ENCODE assay signal across 13 cellular contexts in genomic region chr9:130266236-130267098, GRCh38. TPM values are rescaled to one million over a fixed set of nuclear protein-coding genes. Genes with fewer than 3 reads are reported as not detected.
DNase-seq lines count a peak whose midpoint lies in the region; ATAC-seq and TF ChIP-seq lines count a peak whose summit lies in the region.
"Had no signal": no experiment of that assay in that cellular context is flagged by ENCODE, and none has a peak within 500 bp of the region (broad histone marks: within the 10 kb centered on the region; RNA-seq: fewer than 3 reads in every experiment).

No MANE protein-coding gene starts in this region.

- no peak for TF ChIP-seq POLR2A in transverse colon (IDR thresholded peaks at IDR 0.05)

- peaks cover 6% of the 10 kb centered on the region for H3K9me3 Mint-ChIP-seq in glutamatergic neuron (ENCODE audit: unreplicated experiment)
- no peaks in the 10 kb centered on the region for H3K9me3 Mint-ChIP-seq in naive thymus-derived CD4-positive, alpha-beta T cell
- H3K9me3 Mint-ChIP-seq: activated T-helper 2 cell treated with anti-CD3 and anti-CD28 coated beads, Interferon-gamma antibody, Interleukin-2, Interleukin-4, amounts not matched to agents 10 μg/mL and 5 μg/mL and 100 μg/mL, durations not matched to agents 14 hours and 24 hours and 36 hours; naive thymus-derived CD8-positive, alpha-beta T cell had no signal

- 42 to 48% methylated on average over 5 to 30 of the region's 41 CpGs for WGBS in transverse colon (ENCODE audit: low coverage in 1 of 2), 2 donors

- DNase-seq in NCI-H146 (lab: John Stamatoyannopoulos, UW) = peak; percentile 35
- no peak for DNase-seq in NCI-H146 treated with DMSO at 0.1 percent for 48 hours (lab: John Stamatoyannopoulos, UW; ENCODE audit: unreplicated experiment)
- DNase-seq in glutamatergic neuron = no peak
- DNase-seq in transverse colon = no peak
- no peak for DNase-seq in naive thymus-derived CD4-positive, alpha-beta T cell
- DNase-seq in HAP-1 (ENCODE audit: low spot score in 2 of 2) = no peak
- DNase-seq in mucosa of gallbladder (ENCODE audit: low spot score) = no peak
- DNase-seq: activated CD4-positive, CD25-positive, alpha-beta regulatory T cell; naive thymus-derived CD8-positive, alpha-beta T cell; NCI-H2227 treated with DMSO at 0.1 percent for 48 hours; stimulated activated CD4-positive, alpha-beta T cell treated with anti-CD3 and anti-CD28 coated beads, Interleukin-4, amount 100 ng/mL, for 4 hours had no signal

- peaks cover 13% of the 10 kb centered on the region for H3K4me1 Mint-ChIP-seq in glutamatergic neuron (ENCODE audit: low read depth, unreplicated experiment)
- H3K4me1 Mint-ChIP-seq in naive thymus-derived CD4-positive, alpha-beta T cell = peaks cover 0 to 11% (median 4%) of the 10 kb centered on the region in 7 donors

- POLR2A ChIA-PET in naive thymus-derived CD4-positive, alpha-beta T cell (lab: Charles Lee) = no interaction called here

- TF ChIP-seq CTCF in glutamatergic neuron (IDR thresholded peaks at IDR 0.05; ENCODE audit: partially characterized antibody, unreplicated experiment) (no peak), transverse colon (IDR thresholded peaks at IDR 0.05) (no peak)

- no peak overlapping the region for H3K27ac Mint-ChIP-seq in glutamatergic neuron (ENCODE audit: unreplicated experiment)
- H3K27ac Mint-ChIP-seq in naive thymus-derived CD4-positive, alpha-beta T cell = no peak overlapping the region
- H3K27ac Mint-ChIP-seq: activated T-helper 2 cell treated with anti-CD3 and anti-CD28 coated beads, Interferon-gamma antibody, Interleukin-2, Interleukin-4, amounts not matched to agents 10 μg/mL and 5 μg/mL and 100 μg/mL, durations not matched to agents 14 hours and 24 hours and 36 hours had no signal

- peak overlapping the region; percentile 52 to 71 for H3K4me3 ChIP-seq in muscle layer of duodenum (ENCODE audit: low read depth in 1 of 2, low read length in 2 of 2)
- H3K4me3 ChIP-seq in transverse colon = peak overlapping the region; percentile 20 to 42 (median 29)
- no peak overlapping the region for H3K4me3 ChIP-seq in naive thymus-derived CD4-positive, alpha-beta T cell (ENCODE audit: low read length)
- H3K4me3 ChIP-seq in HAP-1 = no peak overlapping the region

- H3K27ac ChIP-seq in muscle layer of duodenum (ENCODE audit: low read length) (peak overlapping the region; percentile 80), transverse colon (peak overlapping the region; percentile 52 to 89 (median 82))
- H3K27ac ChIP-seq in naive thymus-derived CD4-positive, alpha-beta T cell (ENCODE audit: low read depth, low read length) = no peak overlapping the region

- H3K36me3 ChIP-seq in muscle layer of duodenum (ENCODE audit: control insufficient read depth in 1 of 2, insufficient read depth in 2 of 2, low read length in 2 of 2) (no peaks in the 10 kb centered on the region), transverse colon (no peaks in the 10 kb centered on the region), HAP-1 (replicated peaks) (no peaks in the 10 kb centered on the region)
- H3K36me3 ChIP-seq in naive thymus-derived CD4-positive, alpha-beta T cell (ENCODE audit: control insufficient read depth in 2 of 3, insufficient read depth in 3 of 3, low read length in 3 of 3) = no peaks in the 10 kb centered on the region

- in situ Hi-C loops in transverse colon (cut with MboI; ENCODE audit: low pct_ligation_motif_present in 1 of 4, low pct_unique_long_range_greater_than_20kb in 1 of 4, low sequenced_read_pairs in 3 of 4) = no loop called here
- in situ Hi-C loops in HAP-1 (cut with MboI; ENCODE audit: low sequenced_read_pairs) = no loop called here

- peak overlapping the region; percentile 87 for H3K4me3 Mint-ChIP-seq in glutamatergic neuron (ENCODE audit: unreplicated experiment)
- peak overlapping the region in 3 of 10 donors; percentile 44 to 53 (median 44) for H3K4me3 Mint-ChIP-seq in naive thymus-derived CD4-positive, alpha-beta T cell

- peaks cover 6 to 30% of the 10 kb centered on the region in 2 donors for H3K4me1 ChIP-seq in muscle layer of duodenum (ENCODE audit: control insufficient read depth in 1 of 2, insufficient read depth in 2 of 2, low read length in 2 of 2)
- peaks cover 3 to 31% (median 12%) of the 10 kb centered on the region in 4 donors for H3K4me1 ChIP-seq in transverse colon
- H3K4me1 ChIP-seq in naive thymus-derived CD4-positive, alpha-beta T cell (ENCODE audit: control insufficient read depth in 2 of 2, insufficient read depth in 2 of 2, low read length in 2 of 2) = no peaks in the 10 kb centered on the region
- no peaks in the 10 kb centered on the region for H3K4me1 ChIP-seq in HAP-1

- CTCF ChIA-PET in naive thymus-derived CD4-positive, alpha-beta T cell (lab: Charles Lee) = no interaction called here

- TF ChIP-seq EP300 in transverse colon (IDR thresholded peaks at IDR 0.05; ENCODE audit: low read depth) = no peak

- H3K27me3 ChIP-seq in muscle layer of duodenum (ENCODE audit: low read depth, low read length) (peaks cover 19% of the 10 kb centered on the region), transverse colon (peaks cover 62% of the 10 kb centered on the region), HAP-1 (ENCODE audit: low read depth) (peaks cover 53% of the 10 kb centered on the region)
- H3K27me3 ChIP-seq in naive thymus-derived CD4-positive, alpha-beta T cell (ENCODE audit: control insufficient read depth in 2 of 2, insufficient read depth in 2 of 2, low read length in 2 of 2) = no peaks in the 10 kb centered on the region

- H3K9me3 ChIP-seq in muscle layer of duodenum (ENCODE audit: control insufficient read depth in 1 of 2, low read length in 2 of 2) (no peaks in the 10 kb centered on the region), transverse colon (no peaks in the 10 kb centered on the region), HAP-1 (no peaks in the 10 kb centered on the region)
- no peaks in the 10 kb centered on the region for H3K9me3 ChIP-seq in naive thymus-derived CD4-positive, alpha-beta T cell (ENCODE audit: control insufficient read depth in 2 of 3, low read length in 3 of 3)

- intact Hi-C loops in transverse colon (cut with DNase I; ENCODE audit: low total_unique reads) = loop anchor here (10.0 kb wide), 1 partner anchor 58 kb away; no protein-coding TSS in a partner anchor
- intact Hi-C loops in naive thymus-derived CD4-positive, alpha-beta T cell (cut with micrococcal nuclease) = no loop called here

- H3K27me3 Mint-ChIP-seq in glutamatergic neuron (ENCODE audit: unreplicated experiment) = peaks cover 17% of the 10 kb centered on the region
- peaks cover 57 to 74% (median 63%) of the 10 kb centered on the region in 5 donors for H3K27me3 Mint-ChIP-seq in naive thymus-derived CD4-positive, alpha-beta T cell

- no peaks in the 10 kb centered on the region for H3K36me3 Mint-ChIP-seq in glutamatergic neuron (ENCODE audit: unreplicated experiment)
- no peaks in the 10 kb centered on the region for H3K36me3 Mint-ChIP-seq in naive thymus-derived CD4-positive, alpha-beta T cell

- ATAC-seq in naive thymus-derived CD4-positive, alpha-beta T cell = no peak
- ATAC-seq: naive thymus-derived CD8-positive, alpha-beta T cell had no signal

RNA-seq across cellular contexts. Expression of gene HMCN2, which starts 0.9 kb away (rescaled TPM):
- total RNA-seq in glutamatergic neuron (ENCODE audit: unreplicated experiment) (9.3 TPM), transverse colon (10 to 100 TPM in 3 of 4 donors, 1 to 10 TPM in 1; 7.8 to 40.0 (median 15.2) TPM), mucosa of gallbladder (1.8 TPM)
- not detected for total RNA-seq in naive thymus-derived CD4-positive, alpha-beta T cell
- polyA plus RNA-seq in naive thymus-derived CD4-positive, alpha-beta T cell = not detected
- total RNA-seq: activated T-helper 2 cell treated with anti-CD3 and anti-CD28 coated beads, Interferon-gamma antibody, Interleukin-2, Interleukin-4, amounts not matched to agents 10 μg/mL and 5 μg/mL and 100 μg/mL, durations not matched to agents 14 hours and 24 hours and 36 hours; naive thymus-derived CD8-positive, alpha-beta T cell had no signal
- polyA plus RNA-seq: naive thymus-derived CD8-positive, alpha-beta T cell had no signal

Comparison
In these comparisons a context has a peak if more than half of its experiments do, and no peak if none do; other contexts are left out.
1. H3K4me3 ChIP-seq: peak in muscle layer of duodenum (2 of 2) and transverse colon (4 of 4); none in naive thymus-derived CD4-positive, alpha-beta T cell (single experiment) and HAP-1 (single experiment).